ENCODE assay signal across 17 cellular contexts in the genomic region with DNA sequence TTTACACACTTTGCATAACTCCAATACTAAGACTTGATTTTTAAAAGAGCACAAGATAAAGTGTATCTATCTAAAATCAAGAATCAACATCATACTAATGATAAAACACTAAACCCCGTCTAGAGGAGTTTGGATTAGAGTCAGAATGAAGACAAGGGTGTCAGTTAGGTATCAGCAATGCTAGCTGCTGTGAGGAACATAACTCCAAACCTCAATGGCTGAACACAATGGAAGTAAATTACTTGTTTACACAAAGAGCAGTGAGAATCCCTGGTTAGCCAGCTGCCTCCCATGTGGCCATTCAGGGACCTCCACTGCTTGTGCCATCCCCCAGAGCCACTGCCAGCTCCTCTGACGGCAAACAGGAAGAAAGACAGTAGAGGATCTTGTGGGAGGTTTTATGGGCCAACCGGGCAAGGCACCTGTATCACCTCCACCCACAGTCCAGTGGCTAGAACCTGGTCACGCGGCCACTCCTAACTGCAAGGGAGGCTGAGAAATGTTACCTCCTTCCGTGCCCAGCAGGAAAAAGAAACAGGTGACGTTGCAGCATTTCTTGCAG.
"Had no signal": no experiment of that assay in that cellular context is flagged by ENCODE, and none has a peak within 500 bp of the region (broad histone marks: within the 10 kb centered on the region; RNA-seq: fewer than 3 reads in every experiment).

No MANE protein-coding gene starts in this region.

- H3K4me3 Mint-ChIP-seq: activated CD8-positive, alpha-beta T cell treated with anti-CD3 and anti-CD28 coated beads, Interleukin-2, amount 10 ng/mL, durations not matched to agents 7 days and 5 days; activated naive CD8-positive, alpha-beta T cell treated with anti-CD3 and anti-CD28 coated beads, Interleukin-2, amount 50 U/mL, for 24 hours; activated T-helper 1 cell treated with anti-CD3 and anti-CD28 coated beads, Interleukin-12 subunit alpha, Interleukin-12 subunit beta, Interleukin-2, Interleukin-4 antibody, amounts not matched to agents 30 ng/mL and 10 ng/mL and 1 ng/mL, durations not matched to agents 14 hours and 24 hours and 36 hours; nephron had no signal

- H3K9me3 ChIP-seq: ascending aorta, sigmoid colon, stomach, thoracic aorta had no signal

- FAIRE-seq: bronchial epithelial cell had no signal

- H3K36me3 ChIP-seq: ascending aorta, sigmoid colon, stomach, thoracic aorta had no signal

- H3K4me1 Mint-ChIP-seq: nephron had no signal

- ATAC-seq: activated CD8-positive, alpha-beta T cell treated with anti-CD3 and anti-CD28 coated beads, Interleukin-2, amount 10 ng/mL, durations not matched to agents 7 days and 5 days; activated naive CD8-positive, alpha-beta T cell treated with anti-CD3 and anti-CD28 coated beads, Interleukin-2, amount 50 U/mL, for 24 hours; left ventricle myocardium superior had no signal

- H3K27me3 Mint-ChIP-seq: activated naive CD8-positive, alpha-beta T cell treated with anti-CD3 and anti-CD28 coated beads, Interleukin-2, amount 50 U/mL, for 24 hours had no signal

- H3K27me3 ChIP-seq: ascending aorta, dorsolateral prefrontal cortex, sigmoid colon, stomach had no signal

- DNase-seq: activated CD4-positive, alpha-beta T cell treated with anti-CD3 and anti-CD28 coated beads for 48 hours; activated CD8-positive, alpha-beta memory T cell treated with anti-CD3 and anti-CD28 coated beads, Interleukin-2, amount 50 U/mL, for 48 hours; activated CD8-positive, alpha-beta T cell treated with anti-CD3 and anti-CD28 coated beads, Interleukin-2, amount 10 ng/mL, durations not matched to agents 7 days and 5 days; activated naive CD4-positive, alpha-beta T cell; activated naive CD8-positive, alpha-beta T cell treated with anti-CD3 and anti-CD28 coated beads, Interleukin-2, amount 50 U/mL, for 24 hours; dorsolateral prefrontal cortex; hippocampal formation; left ventricle myocardium superior; mesenchymal stem cell; sigmoid colon; stomach had no signal

- H3K27ac ChIP-seq: ascending aorta, dorsolateral prefrontal cortex, sigmoid colon, stomach, thoracic aorta, VCaP had no signal

- H3K4me3 ChIP-seq: ascending aorta, dorsolateral prefrontal cortex, sigmoid colon, stomach, thoracic aorta had no signal

- H3K27ac Mint-ChIP-seq: activated CD8-positive, alpha-beta T cell treated with anti-CD3 and anti-CD28 coated beads, Interleukin-2, amount 10 ng/mL, durations not matched to agents 7 days and 5 days; activated T-helper 1 cell treated with anti-CD3 and anti-CD28 coated beads, Interleukin-12 subunit alpha, Interleukin-12 subunit beta, Interleukin-2, Interleukin-4 antibody, amounts not matched to agents 30 ng/mL and 10 ng/mL and 1 ng/mL, durations not matched to agents 14 hours and 24 hours and 36 hours; nephron had no signal

- H3K9me3 Mint-ChIP-seq: activated naive CD8-positive, alpha-beta T cell treated with anti-CD3 and anti-CD28 coated beads, Interleukin-2, amount 50 U/mL, for 24 hours; activated T-helper 1 cell treated with anti-CD3 and anti-CD28 coated beads, Interleukin-12 subunit alpha, Interleukin-12 subunit beta, Interleukin-2, Interleukin-4 antibody, amounts not matched to agents 30 ng/mL and 10 ng/mL and 1 ng/mL, durations not matched to agents 14 hours and 24 hours and 36 hours; nephron had no signal

- H3K4me1 ChIP-seq: ascending aorta, sigmoid colon, stomach had no signal
